Comparison of ENCODE assay signal across 18 cellular contexts in genomic region chr12:12501121-12501520, GRCh38.
DNase-seq lines count a peak whose midpoint lies in the region; ATAC-seq and TF ChIP-seq lines count a peak whose summit lies in the region.
"Had no signal": no experiment of that assay in that cellular context is flagged by ENCODE, and none has a peak within 500 bp of the region (broad histone marks: within the 10 kb centered on the region; RNA-seq: fewer than 3 reads in every experiment).

No MANE protein-coding gene starts in this region.

- DNase-seq in activated T-cell treated with anti-CD3 and anti-CD28 coated beads, Interleukin-2, amount 50 U/mL, for 72 hours: no peak
- DNase-seq in activated T-cell treated with anti-CD3 and anti-CD28 coated beads, Interleukin-2, amount 50 U/mL, for 1 hour: no peak
- DNase-seq in HAP-1 (ENCODE audit: low spot score in 2 of 2) (peak; percentile 60 to 95), nephron progenitor cell (no peak), iPS-NIHi11 (ENCODE audit: low spot score) (no peak)
- no peak for DNase-seq in activated CD4-positive, alpha-beta memory T cell treated with anti-CD3 and anti-CD28 coated beads, Interleukin-2, amount 10 ng/mL, durations not matched to agents 7 days and 5 days
- DNase-seq: activated B cell treated with CpG ODN at 0.5 μM for 24 hours; activated CD8-positive, alpha-beta memory T cell treated with anti-CD3 and anti-CD28 coated beads, Interleukin-2, amount 50 U/mL, for 48 hours; GM23248; heart left ventricle; left lung; MV-4-11; NCI-H187; PC-9; stimulated activated naive CD4-positive, alpha-beta T cell had no signal

- in situ Hi-C loops in HAP-1 (cut with MboI; ENCODE audit: low sequenced_read_pairs): no loop called here

- peaks cover 3% of the 10 kb centered on the region for H3K36me3 ChIP-seq in HAP-1 (replicated peaks)

- H3K4me1 Mint-ChIP-seq in activated T-cell treated with anti-CD3 and anti-CD28 coated beads, Interleukin-2, amount 50 U/mL, for 72 hours (ENCODE audit: low read depth): peaks cover 56% of the 10 kb centered on the region
- peaks cover 78% of the 10 kb centered on the region for H3K4me1 Mint-ChIP-seq in activated CD4-positive, alpha-beta memory T cell treated with anti-CD3 and anti-CD28 coated beads, Interleukin-2, amount 10 ng/mL, durations not matched to agents 7 days and 5 days
- H3K4me1 Mint-ChIP-seq in nephron progenitor cell: peaks cover 20% of the 10 kb centered on the region

- no peaks in the 10 kb centered on the region for H3K9me3 ChIP-seq in HAP-1
- H3K9me3 ChIP-seq: heart left ventricle, left lung, tibial nerve had no signal

- ATAC-seq in activated T-cell treated with anti-CD3 and anti-CD28 coated beads, Interleukin-2, amount 50 U/mL, for 72 hours (replicated peaks in 1 of 2): peak in 1 of 2 donors; percentile 36
- ATAC-seq in HG03097 (IDR thresholded peaks at IDR 0.05; ENCODE audit: low FRiP score, unreplicated experiment): no peak
- ATAC-seq: GM12878, heart left ventricle had no signal

- H3K36me3 Mint-ChIP-seq in activated T-cell treated with anti-CD3 and anti-CD28 coated beads, Interleukin-2, amount 50 U/mL, for 72 hours (ENCODE audit: insufficient read depth in 2 of 2): peaks cover 8 to 11% of the 10 kb centered on the region in 2 donors
- H3K36me3 Mint-ChIP-seq in activated CD4-positive, alpha-beta memory T cell treated with anti-CD3 and anti-CD28 coated beads, Interleukin-2, amount 10 ng/mL, durations not matched to agents 7 days and 5 days (ENCODE audit: low read depth): peaks cover 39% of the 10 kb centered on the region
- H3K36me3 Mint-ChIP-seq in nephron progenitor cell (ENCODE audit: low read depth): peaks cover 20% of the 10 kb centered on the region

- CTCF ChIA-PET in activated CD4-positive, alpha-beta memory T cell treated with anti-CD3 and anti-CD28 coated beads, Interleukin-2, amount 10 ng/mL, durations not matched to agents 7 days and 5 days (lab: Charles Lee): interaction anchor here (2.4 kb wide), 1 partner anchor 9 kb away, joined by 8 read pairs; no protein-coding TSS in a partner anchor

- peak overlapping the region; percentile 23 to 64 for H3K4me3 Mint-ChIP-seq in activated T-cell treated with anti-CD3 and anti-CD28 coated beads, Interleukin-2, amount 50 U/mL, for 72 hours
- peak overlapping the region; percentile 56 for H3K4me3 Mint-ChIP-seq in activated CD4-positive, alpha-beta memory T cell treated with anti-CD3 and anti-CD28 coated beads, Interleukin-2, amount 10 ng/mL, durations not matched to agents 7 days and 5 days
- no peak overlapping the region for H3K4me3 Mint-ChIP-seq in nephron progenitor cell
- H3K4me3 Mint-ChIP-seq: activated B cell treated with CpG ODN at 0.5 μM for 24 hours had no signal

- POLR2A ChIA-PET in activated CD4-positive, alpha-beta memory T cell treated with anti-CD3 and anti-CD28 coated beads, Interleukin-2, amount 10 ng/mL, durations not matched to agents 7 days and 5 days (lab: Charles Lee): interaction anchor here (1.1 to 9.2 kb wide), 11 partner anchors 9 to 224 kb away, joined by 3 to 174 read pairs (median 5); partner anchors contain the start of genes CDKN1B and DUSP16

- no peak overlapping the region for H3K4me3 ChIP-seq in HAP-1
- H3K4me3 ChIP-seq: GM12878, GM23248, heart left ventricle, left lung, PC-9, tibial nerve had no signal

- H3K27ac Mint-ChIP-seq in activated T-cell treated with anti-CD3 and anti-CD28 coated beads, Interleukin-2, amount 50 U/mL, for 72 hours: peak overlapping the region; percentile 92
- H3K27ac Mint-ChIP-seq in activated CD4-positive, alpha-beta memory T cell treated with anti-CD3 and anti-CD28 coated beads, Interleukin-2, amount 10 ng/mL, durations not matched to agents 7 days and 5 days: peak overlapping the region; percentile 83
- H3K27ac Mint-ChIP-seq in nephron progenitor cell: peak overlapping the region; percentile 76
- H3K27ac Mint-ChIP-seq: activated B cell treated with CpG ODN at 0.5 μM for 24 hours had no signal

- no peaks in the 10 kb centered on the region for H3K27me3 Mint-ChIP-seq in activated T-cell treated with anti-CD3 and anti-CD28 coated beads, Interleukin-2, amount 50 U/mL, for 72 hours (ENCODE audit: low read depth)
- H3K27me3 Mint-ChIP-seq in activated CD4-positive, alpha-beta memory T cell treated with anti-CD3 and anti-CD28 coated beads, Interleukin-2, amount 10 ng/mL, durations not matched to agents 7 days and 5 days: no peaks in the 10 kb centered on the region
- H3K27me3 Mint-ChIP-seq in nephron progenitor cell (ENCODE audit: low read depth, poor library complexity): no peaks in the 10 kb centered on the region
- H3K27me3 Mint-ChIP-seq: activated B cell treated with CpG ODN at 0.5 μM for 24 hours had no signal

- TF ChIP-seq CTCF in nephron progenitor cell (IDR thresholded peaks at IDR 0.05): no peak

- no peaks in the 10 kb centered on the region for H3K27me3 ChIP-seq in HAP-1 (ENCODE audit: low read depth)
- H3K27me3 ChIP-seq: heart left ventricle, left lung, tibial nerve had no signal

- peaks cover 48% of the 10 kb centered on the region for H3K4me1 ChIP-seq in HAP-1

- no peaks in the 10 kb centered on the region for H3K9me3 Mint-ChIP-seq in activated T-cell treated with anti-CD3 and anti-CD28 coated beads, Interleukin-2, amount 50 U/mL, for 72 hours
- H3K9me3 Mint-ChIP-seq in activated CD4-positive, alpha-beta memory T cell treated with anti-CD3 and anti-CD28 coated beads, Interleukin-2, amount 10 ng/mL, durations not matched to agents 7 days and 5 days: no peaks in the 10 kb centered on the region
- no peaks in the 10 kb centered on the region for H3K9me3 Mint-ChIP-seq in nephron progenitor cell
- H3K9me3 Mint-ChIP-seq: activated B cell treated with CpG ODN at 0.5 μM for 24 hours had no signal

Comparison
In these comparisons a context has a peak if more than half of its experiments do, and no peak if none do; other contexts are left out.
1. DNase-seq: peak in HAP-1 (2 of 2); none in activated T-cell treated with anti-CD3 and anti-CD28 coated beads, Interleukin-2, amount 50 U/mL, for 72 hours (0 of 2), activated T-cell treated with anti-CD3 and anti-CD28 coated beads, Interleukin-2, amount 50 U/mL, for 1 hour (single experiment), activated CD4-positive, alpha-beta memory T cell treated with anti-CD3 and anti-CD28 coated beads, Interleukin-2, amount 10 ng/mL, durations not matched to agents 7 days and 5 days (single experiment), nephron progenitor cell (single experiment) and iPS-NIHi11 (single experiment).
2. Peak in every context shown above with its lines, with median percentiles within 50 percentile points of each other: H3K27ac Mint-ChIP-seq.